11 cellular contexts compared by ENCODE assay signal in genomic region chr13:113861433-113862030, GRCh38. TPM values are rescaled to one million over a fixed set of nuclear protein-coding genes. Genes with fewer than 3 reads are reported as not detected.
DNase-seq lines count a peak whose midpoint lies in the region; ATAC-seq and TF ChIP-seq lines count a peak whose summit lies in the region.
"Had no signal": no experiment of that assay in that cellular context is flagged by ENCODE, and none has a peak within 500 bp of the region (broad histone marks: within the 10 kb centered on the region; RNA-seq: fewer than 3 reads in every experiment).

No MANE protein-coding gene starts in this region.

- DNase-seq in AG09309 (ENCODE audit: low read depth) (no peak), HFFc6 (peak; percentile 81), endodermal cell (peak; percentile 61), globus pallidus (ENCODE audit: low spot score) (no peak)
- no peak for DNase-seq in activated CD4-positive, CD25-positive, alpha-beta regulatory T cell (lab: John Stamatoyannopoulos, UW)
- DNase-seq: central memory CD4-positive, alpha-beta T cell; stimulated activated CD4-positive, alpha-beta T cell treated with anti-CD3 and anti-CD28 coated beads, Interleukin-15, amount 100 ng/mL, for 24 hours had no signal

- peak overlapping the region; percentile 60 for H3K4me3 ChIP-seq in AG09309 (ENCODE audit: control insufficient read depth, low read depth, low read length)
- no peak overlapping the region for H3K4me3 ChIP-seq in endodermal cell (ENCODE audit: low read length)

- TF ChIP-seq CTCF in AG09309 (IDR thresholded peaks at IDR 0.05; ENCODE audit: control insufficient read depth, insufficient read depth, low read depth, low read length, missing control alignments), result no peak
- peak; percentile 18; the same call in 1 of the 2 replicates for TF ChIP-seq CTCF in HFFc6 (IDR thresholded peaks at IDR 0.05)
- no peak for TF ChIP-seq CTCF in endodermal cell (conservative IDR thresholded peaks at IDR 0.05)
- TF ChIP-seq CTCF in nephron (IDR thresholded peaks at IDR 0.05; ENCODE audit: unreplicated experiment in 3 of 3), result no peak

- H3K4me1 ChIP-seq in endodermal cell (ENCODE audit: control insufficient read depth, insufficient read depth, low read length), result peaks cover 19% of the 10 kb centered on the region

- H3K9me3 Mint-ChIP-seq in HFFc6 (peaks cover 3% of the 10 kb centered on the region; the same call in 1 of the 2 replicates), endodermal cell (no peaks in the 10 kb centered on the region), nephron (peaks cover 5% of the 10 kb centered on the region)

- H3K27ac Mint-ChIP-seq in HFFc6, result peak overlapping the region; percentile 79
- peak overlapping the region; percentile 99 for H3K27ac Mint-ChIP-seq in endodermal cell
- peak overlapping the region in 2 of 3 experiments; percentile 35 to 41 for H3K27ac Mint-ChIP-seq in nephron
- H3K27ac Mint-ChIP-seq: activated CD4-positive, alpha-beta memory T cell treated with anti-CD3 and anti-CD28 coated beads for 36 hours had no signal

- no peaks in the 10 kb centered on the region for H3K9me3 ChIP-seq in endodermal cell (ENCODE audit: control insufficient read depth, low read length)

- H3K4me3 Mint-ChIP-seq in HFFc6 (peak overlapping the region; percentile 97), endodermal cell (peak overlapping the region; percentile 65), nephron (peak overlapping the region; percentile 81 to 90 (median 85))

- H3K36me3 Mint-ChIP-seq in HFFc6 (ENCODE audit: low read depth) (peaks cover 68% of the 10 kb centered on the region), endodermal cell (ENCODE audit: low read depth) (no peaks in the 10 kb centered on the region), nephron (ENCODE audit: low read depth) (no peaks in the 10 kb centered on the region)

- H3K27me3 Mint-ChIP-seq in HFFc6 (ENCODE audit: insufficient read depth) (peaks cover 4% of the 10 kb centered on the region), endodermal cell (ENCODE audit: insufficient read depth) (peaks cover 24% of the 10 kb centered on the region), nephron (ENCODE audit: low read depth) (peaks cover 64% of the 10 kb centered on the region)

- peaks cover 25% of the 10 kb centered on the region for H3K27me3 ChIP-seq in endodermal cell (ENCODE audit: control insufficient read depth, insufficient read depth, low read length, poor library complexity, severe bottlenecking)

- H3K36me3 ChIP-seq in endodermal cell (ENCODE audit: control insufficient read depth, insufficient read depth, low read length), result peaks cover 8% of the 10 kb centered on the region

- ATAC-seq in HG02571 (IDR thresholded peaks at IDR 0.05; ENCODE audit: unreplicated experiment) (no peak), HG02610 (IDR thresholded peaks at IDR 0.05; ENCODE audit: unreplicated experiment) (no peak)

- 76 to 77% methylated on average over 6 to 10 of the region's 12 CpGs for WGBS in endodermal cell (ENCODE audit: insufficient coverage in 1 of 2, insufficient read length in 1 of 2), 2 experiments

- H3K9ac ChIP-seq in endodermal cell (ENCODE audit: extremely low read depth, low read length, poor library complexity, severe bottlenecking), result no peak overlapping the region

- H3K27ac ChIP-seq in endodermal cell (ENCODE audit: low read depth, low read length), result no peak overlapping the region

- peaks cover 83% of the 10 kb centered on the region for H3K4me1 Mint-ChIP-seq in HFFc6 (ENCODE audit: low read depth)
- peaks cover 44% of the 10 kb centered on the region for H3K4me1 Mint-ChIP-seq in endodermal cell
- H3K4me1 Mint-ChIP-seq in nephron, result peaks cover 45% of the 10 kb centered on the region

RNA-seq across cellular contexts. Expression of gene GAS6, which starts 2.3 kb away (rescaled TPM):
- total RNA-seq in HFFc6 (2021; fragmentation: NEBNext Ultra II Directional; extraction: Animal tissue kit (Norgen Biotek cat#: 25700)), result 100 to 1,000 TPM; 669 to 813 (median 715) TPM
- total RNA-seq in endodermal cell, result 10 to 100 TPM; 45.7 to 49.6 TPM
- 24.8 TPM for polyA plus RNA-seq in endodermal cell (2013, experiment 1 of 2)
- polyA plus RNA-seq in endodermal cell (2013, experiment 2 of 2), result 23.0 TPM

Comparison
In these comparisons a context has a peak if more than half of its experiments do, and no peak if none do; other contexts are left out.
1. DNase-seq: peak in HFFc6 (single experiment) and endodermal cell (single experiment); none in AG09309 (single experiment), activated CD4-positive, CD25-positive, alpha-beta regulatory T cell (0 of 4) and globus pallidus (single experiment).
2. H3K27ac Mint-ChIP-seq: peak in every context shown above with its lines; median percentile 99 in endodermal cell; 79 in HFFc6; 38 in nephron.
3. RNA of gene GAS6, which starts 2.3 kb away (total RNA-seq): 669 to 813 TPM in HFFc6; 45.7 to 49.6 TPM in endodermal cell; every median in the first group is over 10 times any median in the second.
4. Peak in every context shown above with its lines, with median percentiles within 50 percentile points of each other: H3K4me3 Mint-ChIP-seq.